Comparison of ENCODE assay signal across 21 cellular contexts in genomic region chr11:15724611-15725010, GRCh38.
"Had no signal": no experiment of that assay in that cellular context is flagged by ENCODE, and none has a peak within 500 bp of the region (broad histone marks: within the 10 kb centered on the region; RNA-seq: fewer than 3 reads in every experiment).

No MANE protein-coding gene starts in this region.

- H3K36me3 ChIP-seq: MG63 had no signal

- H3K27ac ChIP-seq: HL-60 had no signal

- H3K4me2 ChIP-seq: SK-N-SH had no signal

- H3K27me3 ChIP-seq: MG63 had no signal

- DNase-seq: Karpas-422, KG1, MG63, NCI-H1092, NCI-H1105 treated with DMSO at 0.1 percent for 48 hours, NCI-H1417 treated with DMSO at 0.1 percent for 48 hours, NCI-H146, NCI-H1694 treated with DMSO at 0.1 percent for 48 hours, NCI-H2081 treated with DMSO at 0.1 percent for 48 hours, NCI-H2171, NCI-H226, NCI-H446, NCI-H510A, NCI-H524 treated with DMSO at 0.1 percent for 48 hours, NCI-H69, NCI-H774, RPMI8226, SHP77, SK-N-SH, SW 1271 had no signal

- H3K9me3 ChIP-seq: MG63, SK-N-SH had no signal

- H3K4me3 ChIP-seq: MG63 had no signal

- H3K9ac ChIP-seq: SK-N-SH had no signal
